Comparison of ENCODE assay signal across 1 cellular context in the genomic region with DNA sequence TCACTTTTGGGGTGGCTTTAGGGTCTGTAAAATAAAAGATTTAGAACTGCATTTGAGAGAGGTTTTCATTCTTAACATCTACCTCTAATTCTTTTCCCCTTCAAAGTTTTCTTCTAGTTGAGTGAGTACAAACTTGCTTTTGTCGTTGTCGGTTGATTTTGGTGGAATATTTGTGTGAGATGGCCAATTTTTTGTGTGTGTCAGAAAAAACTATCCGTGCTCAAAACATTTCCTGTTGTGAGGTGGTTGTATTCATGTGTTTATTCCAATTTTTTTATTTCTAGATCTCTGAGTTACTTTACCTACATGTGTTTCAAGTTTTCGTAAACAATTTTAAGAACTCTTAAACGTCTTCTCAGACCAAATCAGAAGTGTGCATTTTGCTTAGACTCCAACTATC.
TF ChIP-seq lines count a peak whose summit lies in the region.

No MANE protein-coding gene starts in this region.

TF ChIP-seq in IMR-90, 13 proteins besides CTCF, POLR2A, EP300 and RAD21:
- TF ChIP-seq RFX5 (IDR thresholded peaks at IDR 0.05; ENCODE audit: low read depth, low read length), result no peak
- no peak for TF ChIP-seq BHLHE40 (IDR thresholded peaks at IDR 0.05; ENCODE audit: low read depth, low read length)
